Comparison of ENCODE assay signal across 22 cellular contexts in genomic region chr7:45067582-45067981, GRCh38.
"Had no signal": no experiment of that assay in that cellular context is flagged by ENCODE, and none has a peak within 500 bp of the region (broad histone marks: within the 10 kb centered on the region; RNA-seq: fewer than 3 reads in every experiment).

No MANE protein-coding gene starts in this region.

- H3K9me3 Mint-ChIP-seq: activated CD8-positive, alpha-beta T cell treated with anti-CD3 and anti-CD28 coated beads for 36 hours; activated naive CD4-positive, alpha-beta T cell treated with anti-CD3 and anti-CD28 coated beads, Interleukin-2, amount 50 U/mL, for 24 hours; effector memory CD8-positive, alpha-beta T cell; naive thymus-derived CD4-positive, alpha-beta T cell; neural progenitor cell had no signal

- H3K4me1 Mint-ChIP-seq: neural progenitor cell had no signal

- H3K4me3 Mint-ChIP-seq: activated CD8-positive, alpha-beta T cell treated with anti-CD3 and anti-CD28 coated beads for 36 hours; activated naive CD4-positive, alpha-beta T cell treated with anti-CD3 and anti-CD28 coated beads, Interleukin-2, amount 50 U/mL, for 24 hours; effector memory CD8-positive, alpha-beta T cell; naive thymus-derived CD4-positive, alpha-beta T cell; neural progenitor cell had no signal

- ATAC-seq: activated CD4-positive, CD25-positive, alpha-beta regulatory T cell treated with anti-CD3 and anti-CD28 coated beads, Interleukin-2, amount 50 U/mL, for 24 hours; activated CD8-positive, alpha-beta T cell treated with anti-CD3 and anti-CD28 coated beads for 36 hours; body of pancreas; effector memory CD8-positive, alpha-beta T cell; gastrocnemius medialis; naive thymus-derived CD4-positive, alpha-beta T cell had no signal

- H3K27ac Mint-ChIP-seq: neural progenitor cell had no signal

- DNase-seq: activated CD4-positive, alpha-beta T cell treated with anti-CD3 and anti-CD28 coated beads, Interleukin-2, amount 50 U/mL, for 1 hour; activated CD8-positive, alpha-beta T cell treated with anti-CD3 and anti-CD28 coated beads for 36 hours; body of pancreas; cortex of kidney; effector memory CD8-positive, alpha-beta T cell; erythroblast; gastrocnemius medialis; glutamatergic neuron; left colon; midbrain; occipital lobe; stimulated activated CD4-positive, alpha-beta T cell treated with anti-CD3 and anti-CD28 coated beads, Interleukin-15, amount 100 ng/mL, for 24 hours; stimulated activated CD4-positive, alpha-beta T cell treated with anti-CD3 and anti-CD28 coated beads, Interleukin-2, amount 100 ng/mL, for 24 hours; stimulated activated naive CD4-positive, alpha-beta T cell; T-helper 1 cell; T-helper 9 cell; testis; transverse colon had no signal

- H3K27me3 Mint-ChIP-seq: activated CD8-positive, alpha-beta T cell treated with anti-CD3 and anti-CD28 coated beads for 36 hours; activated naive CD4-positive, alpha-beta T cell treated with anti-CD3 and anti-CD28 coated beads, Interleukin-2, amount 50 U/mL, for 24 hours; effector memory CD8-positive, alpha-beta T cell; naive thymus-derived CD4-positive, alpha-beta T cell had no signal
